In genomic region chr5:85604786-85605185, GRCh38 we compare ENCODE assay signal across 28 cellular contexts.
"Had no signal": no experiment of that assay in that cellular context is flagged by ENCODE, and none has a peak within 500 bp of the region (broad histone marks: within the 10 kb centered on the region; RNA-seq: fewer than 3 reads in every experiment).

No MANE protein-coding gene starts in this region.

- ATAC-seq: stimulated activated naive CD8-positive, alpha-beta T cell treated with anti-CD3 and anti-CD28 coated beads, Interleukin-15, amount 100 ng/mL, for 72 hours; stimulated activated naive CD8-positive, alpha-beta T cell treated with anti-CD3 and anti-CD28 coated beads, Interleukin-15, Interleukin-2, amounts not matched to agents 100 U/mL and 50 U/mL, for 24 hours; upper lobe of right lung had no signal

- H3K4me1 ChIP-seq: stomach, suprapubic skin, testis, thyroid gland, tibial artery, tibial nerve, transverse colon, upper lobe of left lung, upper lobe of right lung, uterus, vagina had no signal

- FAIRE-seq: urothelium cell line had no signal

- H3K27ac Mint-ChIP-seq: stimulated activated effector memory CD8-positive, alpha-beta T cell treated with anti-CD3 and anti-CD28 coated beads, Interleukin-12 subunit alpha, Interleukin-12 subunit beta, amount 100 ng/mL, for 72 hours; stimulated activated naive B cell treated with anti-CD40 and anti-IgM and Interleukin-4, amounts not matched to agents 10 μg/mL and 1 μg/mL and 100 μg/mL, for 72 hours; stimulated activated naive CD8-positive, alpha-beta T cell treated with anti-CD3 and anti-CD28 coated beads, Interleukin-15, amount 100 ng/mL, for 72 hours; stimulated activated naive CD8-positive, alpha-beta T cell treated with anti-CD3 and anti-CD28 coated beads, Interleukin-15, Interleukin-2, amounts not matched to agents 100 ng/mL and 50 ng/mL, for 24 hours; type B pancreatic cell had no signal

- H3K27ac ChIP-seq: stomach, suprapubic skin, testis, thoracic aorta, thyroid gland, tibial artery, tibial nerve, transverse colon, upper lobe of left lung, upper lobe of right lung, uterus, vagina had no signal

- H3K36me3 ChIP-seq: stomach, suprapubic skin, thoracic aorta, thyroid gland, tibial artery, tibial nerve, transverse colon, upper lobe of left lung, upper lobe of right lung, uterus, vagina had no signal

- H3K36me3 Mint-ChIP-seq: stimulated activated effector memory CD8-positive, alpha-beta T cell treated with anti-CD3 and anti-CD28 coated beads, Interleukin-12 subunit alpha, Interleukin-12 subunit beta, amount 100 ng/mL, for 72 hours; stimulated activated naive B cell treated with anti-CD40 and anti-IgM and Interleukin-4, amounts not matched to agents 10 μg/mL and 1 μg/mL and 100 μg/mL, for 72 hours; type B pancreatic cell had no signal

- H3K4me1 Mint-ChIP-seq: stimulated activated effector memory CD8-positive, alpha-beta T cell treated with anti-CD3 and anti-CD28 coated beads, Interleukin-12 subunit alpha, Interleukin-12 subunit beta, amount 100 ng/mL, for 72 hours; stimulated activated naive B cell treated with anti-CD40 and anti-IgM and Interleukin-4, amounts not matched to agents 10 μg/mL and 1 μg/mL and 100 μg/mL, for 72 hours; stimulated activated naive CD8-positive, alpha-beta T cell treated with anti-CD3 and anti-CD28 coated beads, Interleukin-15, amount 100 ng/mL, for 72 hours had no signal

- H3K27me3 Mint-ChIP-seq: stimulated activated naive B cell treated with anti-CD40 and anti-IgM and Interleukin-4, amounts not matched to agents 10 μg/mL and 1 μg/mL and 100 μg/mL, for 72 hours; stimulated activated naive CD8-positive, alpha-beta T cell treated with anti-CD3 and anti-CD28 coated beads, Interleukin-15, amount 100 ng/mL, for 72 hours; stimulated activated naive CD8-positive, alpha-beta T cell treated with anti-CD3 and anti-CD28 coated beads, Interleukin-15, Interleukin-2, amounts not matched to agents 100 ng/mL and 50 ng/mL, for 24 hours; type B pancreatic cell had no signal

- H3K4me3 Mint-ChIP-seq: stimulated activated effector memory CD8-positive, alpha-beta T cell treated with anti-CD3 and anti-CD28 coated beads, Interleukin-12 subunit alpha, Interleukin-12 subunit beta, amount 100 ng/mL, for 72 hours; stimulated activated naive B cell treated with anti-CD40 and anti-IgM and Interleukin-4, amounts not matched to agents 10 μg/mL and 1 μg/mL and 100 μg/mL, for 72 hours; stimulated activated naive CD8-positive, alpha-beta T cell treated with anti-CD3 and anti-CD28 coated beads, Interleukin-15, amount 100 ng/mL, for 72 hours; stimulated activated naive CD8-positive, alpha-beta T cell treated with anti-CD3 and anti-CD28 coated beads, Interleukin-15, Interleukin-2, amounts not matched to agents 100 ng/mL and 50 ng/mL, for 24 hours; type B pancreatic cell had no signal

- H3K9me3 ChIP-seq: testis, thoracic aorta, thyroid gland, tibial artery, transverse colon, upper lobe of left lung, upper lobe of right lung, uterus, vagina had no signal

- DNase-seq: stimulated activated CD4-positive, alpha-beta T cell treated with anti-CD3 and anti-CD28 coated beads, Interleukin-2, amount 100 ng/mL, for 48 hours; stimulated activated CD4-positive, alpha-beta T cell treated with anti-CD3 and anti-CD28 coated beads, Interleukin-4, amount 100 ng/mL, for 1 hour; stimulated activated CD4-positive, alpha-beta T cell treated with anti-CD3 and anti-CD28 coated beads, Interleukin-4, amount 100 ng/mL, for 24 hours; stimulated activated CD4-positive, alpha-beta T cell treated with anti-CD3 and anti-CD28 coated beads, Interleukin-4, amount 100 ng/mL, for 4 hours; stimulated activated CD8-positive, alpha-beta memory T cell treated with anti-CD3 and anti-CD28 coated beads, Interleukin-4, amount 100 ng/mL, for 48 hours; stimulated activated naive B cell treated with anti-CD40 and anti-IgM and Interleukin-4, amounts not matched to agents 10 μg/mL and 1 μg/mL and 100 μg/mL, for 72 hours; stimulated activated naive CD4-positive, alpha-beta T cell; stimulated activated naive CD4-positive, alpha-beta T cell treated with Interleukin-2 at 50 U/mL for 16 hours; stimulated activated naive CD8-positive, alpha-beta T cell treated with anti-CD3 and anti-CD28 coated beads, Interleukin-15, amount 100 ng/mL, for 72 hours; stimulated activated naive CD8-positive, alpha-beta T cell treated with anti-CD3 and anti-CD28 coated beads, Interleukin-15, Interleukin-2, amounts not matched to agents 100 U/mL and 50 U/mL, for 24 hours; stomach; substantia nigra; testis; thyroid gland; tibial artery; transverse colon; trophoblast cell; upper lobe of left lung; upper lobe of right lung; uterus had no signal

- H3K4me3 ChIP-seq: stomach, suprapubic skin, testis, thoracic aorta, thyroid gland, tibial artery, tibial nerve, transverse colon, upper lobe of left lung, upper lobe of right lung, uterus, vagina had no signal

- H3K9me3 Mint-ChIP-seq: stimulated activated naive B cell treated with anti-CD40 and anti-IgM and Interleukin-4, amounts not matched to agents 10 μg/mL and 1 μg/mL and 100 μg/mL, for 72 hours; type B pancreatic cell had no signal

- H3K27me3 ChIP-seq: stomach, suprapubic skin, testis, thyroid gland, tibial artery, tibial nerve, transverse colon, upper lobe of left lung, upper lobe of right lung, uterus, vagina had no signal
